In genomic region chr18:48543228-48543627, GRCh38 we compare ENCODE assay signal across 11 cellular contexts. TPM values are rescaled to one million over a fixed set of nuclear protein-coding genes. Genes with fewer than 3 reads are reported as not detected.
DNase-seq lines count a peak whose midpoint lies in the region; ATAC-seq and TF ChIP-seq lines count a peak whose summit lies in the region.
"Had no signal": no experiment of that assay in that cellular context is flagged by ENCODE, and none has a peak within 500 bp of the region (broad histone marks: within the 10 kb centered on the region; RNA-seq: fewer than 3 reads in every experiment).

No MANE protein-coding gene starts in this region.

- no peak overlapping the region for H2BK120ac ChIP-seq in H9 (ENCODE audit: low read depth, low read length, poor library complexity, severe bottlenecking)

- H2AK5ac ChIP-seq in H9 (ENCODE audit: insufficient read length, low read length): no peak overlapping the region

- H3K9me3 ChIP-seq in H9 (ENCODE audit: control insufficient read depth, low read depth, low read length) (no peaks in the 10 kb centered on the region), PC-3 (ENCODE audit: low read length) (no peaks in the 10 kb centered on the region)
- H3K9me3 ChIP-seq: gastrocnemius medialis had no signal

- H3K27me3 ChIP-seq in H9 (ENCODE audit: insufficient read depth, low read length): no peaks in the 10 kb centered on the region
- H3K27me3 ChIP-seq in PC-3 (ENCODE audit: low read length): no peaks in the 10 kb centered on the region
- H3K27me3 ChIP-seq: gastrocnemius medialis had no signal

- no peak overlapping the region for H2BK20ac ChIP-seq in H9 (ENCODE audit: low read depth, low read length, poor library complexity, severe bottlenecking)

- H3T11ph ChIP-seq in H9 (ENCODE audit: low read length): no peak overlapping the region

- H3K4me3 ChIP-seq in PC-3 (ENCODE audit: low read length): no peak overlapping the region
- H3K4me3 ChIP-seq: gastrocnemius medialis had no signal

- H4K20me1 ChIP-seq in H9 (ENCODE audit: control insufficient read depth, insufficient read depth, insufficient read length): no peaks in the 10 kb centered on the region
- H4K20me1 ChIP-seq in PC-3 (ENCODE audit: low read length): no peaks in the 10 kb centered on the region

- no peak overlapping the region for H3K4ac ChIP-seq in H9 (ENCODE audit: low read depth, low read length)

- H3K4me1 Mint-ChIP-seq in H9 (peaks cover 69% of the 10 kb centered on the region in 2 experiments), brain (peaks cover 71% of the 10 kb centered on the region), progenitor cell of endocrine pancreas (ENCODE audit: low read depth) (peaks cover 30% of the 10 kb centered on the region)

- BruUV-seq in PC-3 (replicated peaks; lab: Mats Ljungman, UMichigan): no TSS peak

- ATAC-seq in PC-3: no peak
- ATAC-seq in HG03432 (IDR thresholded peaks at IDR 0.05; ENCODE audit: unreplicated experiment): no peak
- ATAC-seq: gastrocnemius medialis; naive thymus-derived CD4-positive, alpha-beta T cell had no signal

- no peak overlapping the region for H2BK15ac ChIP-seq in H9 (ENCODE audit: low read depth, low read length)

- H3K18ac ChIP-seq in H9 (ENCODE audit: insufficient read length, low read depth, low read length): peak overlapping the region; percentile 17

- H3K27me3 Mint-ChIP-seq in H9 (ENCODE audit: low read depth) (peaks cover 54% of the 10 kb centered on the region), brain (peaks cover 13% of the 10 kb centered on the region), progenitor cell of endocrine pancreas (peaks cover 29% of the 10 kb centered on the region)

- H3K14ac ChIP-seq in H9 (ENCODE audit: insufficient read depth, low read length): no peak overlapping the region

- intact Hi-C loops in PC-3 (cut with micrococcal nuclease): loop anchor here (10.0 kb wide), 1 partner anchor 68 kb away; no protein-coding TSS in a partner anchor

- H2BK5ac ChIP-seq in H9 (ENCODE audit: insufficient read length, low read length): no peak overlapping the region

- DNase-seq in H9 (peak; percentile 81), PC-3 (peak; percentile 4), progenitor cell of endocrine pancreas (ENCODE audit: low spot score, unreplicated experiment) (no peak), NCI-H2081 (lab: John Stamatoyannopoulos, UW) (no peak), retina (no peak), glomerular visceral epithelial cell (ENCODE audit: extremely low spot score) (no peak)
- DNase-seq: central memory CD4-positive, alpha-beta T cell; gastrocnemius medialis had no signal

- H3K36me3 ChIP-seq in PC-3 (ENCODE audit: low read depth, low read length): no peaks in the 10 kb centered on the region
- H3K36me3 ChIP-seq: gastrocnemius medialis had no signal

- H3K4me3 Mint-ChIP-seq in H9: peak overlapping the region; percentile 3 to 8; a peak in 2 of 5 replicates
- H3K4me3 Mint-ChIP-seq in brain: peak overlapping the region in 3 of 5 experiments; percentile 22 to 96 (median 60)
- no peak overlapping the region for H3K4me3 Mint-ChIP-seq in progenitor cell of endocrine pancreas (ENCODE audit: low read depth)

- POLR2A ChIA-PET in PC-3 (lab: Charles Lee; ENCODE audit: unreplicated experiment): no interaction called here

- H3K9me3 Mint-ChIP-seq in H9 (no peaks in the 10 kb centered on the region), brain (no peaks in the 10 kb centered on the region), progenitor cell of endocrine pancreas (ENCODE audit: low read depth) (no peaks in the 10 kb centered on the region)

- H2AFZ ChIP-seq in H9 (ENCODE audit: low read length): no peak overlapping the region
- no peak overlapping the region for H2AFZ ChIP-seq in PC-3 (ENCODE audit: low read length)

- H3K27ac Mint-ChIP-seq in H9 (peak overlapping the region; percentile 42 to 76 (median 64); a peak in 4 of 7 replicates), brain (peak overlapping the region in 2 of 5 experiments; percentile 21 to 56), progenitor cell of endocrine pancreas (peak overlapping the region; percentile 10)
- H3K27ac Mint-ChIP-seq: naive thymus-derived CD4-positive, alpha-beta T cell had no signal

- H3K9ac ChIP-seq in H9 (ENCODE audit: extremely low read depth, insufficient read length, low read length) (no peak overlapping the region), PC-3 (ENCODE audit: low read length) (no peak overlapping the region)

- H3K79me2 ChIP-seq in H9 (ENCODE audit: insufficient read depth, low read length): no peaks in the 10 kb centered on the region
- H3K79me2 ChIP-seq in PC-3 (ENCODE audit: low read length): peaks cover 4% of the 10 kb centered on the region; the same call in 1 of the 2 replicates

- H3K79me1 ChIP-seq in H9 (ENCODE audit: insufficient read depth, low read depth, low read length, poor library complexity, severe bottlenecking): peaks cover 4% of the 10 kb centered on the region

- H3K56ac ChIP-seq in H9 (ENCODE audit: insufficient read length, low read depth, low read length): no peak overlapping the region

- no peak overlapping the region for H2BK12ac ChIP-seq in H9 (ENCODE audit: insufficient read length, low read depth, low read length)

- peaks cover 31% of the 10 kb centered on the region; the same call in 1 of the 2 replicates for H3K4me1 ChIP-seq in H9 (ENCODE audit: insufficient read depth, low read length)
- peaks cover 21% of the 10 kb centered on the region; the same call in 1 of the 2 replicates for H3K4me1 ChIP-seq in PC-3 (ENCODE audit: insufficient read depth, low read length)

- H3F3A ChIP-seq in PC-3 (ENCODE audit: low read length, unreplicated experiment): no peaks in the 10 kb centered on the region

- H4K91ac ChIP-seq in H9 (ENCODE audit: insufficient read length, low read depth, low read length): no peak overlapping the region

- no peak for TF ChIP-seq CTCF in H9 (conservative IDR thresholded peaks at IDR 0.05)
- no peak for TF ChIP-seq CTCF in PC-3 (conservative IDR thresholded peaks at IDR 0.05; ENCODE audit: low read depth, low read length)
- no peak for TF ChIP-seq CTCF in brain (conservative IDR thresholded peaks at IDR 0.05)
- no peak for TF ChIP-seq CTCF in progenitor cell of endocrine pancreas (IDR thresholded peaks at IDR 0.05; ENCODE audit: unreplicated experiment)

- H4K5ac ChIP-seq in H9 (ENCODE audit: insufficient read length, low read depth, low read length): no peak overlapping the region

- WGBS in H9 (ENCODE audit: extremely low coverage, insufficient read length, low lambda C conversion rate): no CpG with 5 or more reads among the region's 8 CpGs

- H3K9me2 ChIP-seq in PC-3 (replicated peaks; ENCODE audit: low read length): no peaks in the 10 kb centered on the region

- H3K23ac ChIP-seq in H9 (ENCODE audit: insufficient read length, low read depth, low read length): no peak overlapping the region

- H3K4me2 ChIP-seq in H9 (ENCODE audit: insufficient read depth, insufficient read length, low read length) (peak overlapping the region; percentile 26), PC-3 (ENCODE audit: low read length) (0 out of 2 replicates have a peak overlapping the region, but pooled peaks have one; percentile 7)

- CTCF ChIA-PET in PC-3 (lab: Charles Lee): no interaction called here

- H3K36me3 Mint-ChIP-seq in H9 (ENCODE audit: insufficient read depth in 1 of 3, low read depth in 3 of 3) (peaks cover 0 to 3% (median 0%) of the 10 kb centered on the region in 3 experiments; a peak in 2 of 7 replicates), brain (peaks cover 7% of the 10 kb centered on the region), progenitor cell of endocrine pancreas (ENCODE audit: insufficient read depth) (no peaks in the 10 kb centered on the region)
- H3K36me3 Mint-ChIP-seq: naive thymus-derived CD4-positive, alpha-beta T cell had no signal

- no peak overlapping the region for H4K8ac ChIP-seq in H9 (replicated peaks; ENCODE audit: insufficient read length, low read depth, low read length)

- peaks cover 23% of the 10 kb centered on the region for H3K23me2 ChIP-seq in H9 (ENCODE audit: insufficient read length, low read depth, low read length, poor library complexity, severe bottlenecking)

- H3K27ac ChIP-seq in H9 (ENCODE audit: insufficient read length, low read depth, low read length) (peak overlapping the region; percentile 15), PC-3 (ENCODE audit: low read length) (no peak overlapping the region)

RNA-seq across cellular contexts. Expression of gene CTIF, which starts 4.4 kb away (rescaled TPM):
- total RNA-seq in H9 (2021) (14.4 and 15.8 TPM in 2 replicates), PC-3 (2014; rRNA removed) (5.8 and 6.8 TPM in 2 replicates), progenitor cell of endocrine pancreas (26.4 and 33.1 TPM in 2 replicates)
- polyA plus RNA-seq in brain (ENCODE audit: insufficient read depth, low read depth, low replicate concordance): 66.2 TPM
- polyA plus RNA-seq: naive thymus-derived CD4-positive, alpha-beta T cell had no signal

Comparison
In these comparisons a context has a peak if more than half of its experiments do, and no peak if none do; other contexts are left out.
1. DNase-seq: peak in H9 (single experiment) and PC-3 (single experiment); none in progenitor cell of endocrine pancreas (single experiment), NCI-H2081 (0 of 2), retina (single experiment) and glomerular visceral epithelial cell (single experiment).